Comparison of ENCODE assay signal across 8 cellular contexts in the genomic region with DNA sequence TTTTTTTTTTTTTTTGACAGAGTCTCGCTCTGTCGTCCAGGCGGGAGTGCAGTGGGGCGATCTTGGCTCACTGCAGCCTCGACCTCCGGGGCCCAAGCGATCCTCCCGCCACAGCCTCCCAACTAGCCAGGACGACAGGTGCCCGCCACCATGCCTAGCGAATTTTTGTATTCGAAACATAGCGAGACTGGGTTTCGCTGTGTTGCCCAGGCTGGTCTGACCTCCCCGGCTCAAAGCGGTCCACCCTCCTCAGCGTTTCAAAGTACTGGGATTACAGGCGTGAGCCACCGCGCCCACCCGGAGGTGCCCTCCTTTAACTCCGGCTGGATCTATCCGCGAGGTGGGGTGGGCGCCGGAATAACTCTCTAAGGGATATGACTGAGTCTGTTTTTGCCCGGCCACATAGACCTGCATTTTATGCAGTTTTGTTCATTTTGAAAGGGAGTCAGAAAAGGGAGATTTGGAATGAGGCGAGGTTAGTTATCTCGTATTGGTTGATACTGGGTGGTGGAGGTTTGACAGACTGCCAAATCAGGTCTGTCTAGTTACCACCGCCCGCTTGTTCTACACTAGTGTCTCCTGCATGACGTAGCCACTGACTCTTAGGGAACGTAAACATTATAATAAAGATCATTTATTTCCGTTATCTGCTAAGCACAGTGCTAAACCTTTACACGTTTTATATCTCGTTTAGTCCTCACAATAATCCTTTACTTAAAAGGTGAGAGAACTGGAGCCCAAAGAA. TPM values are rescaled to one million over a fixed set of nuclear protein-coding genes. Genes with fewer than 3 reads are reported as not detected.
DNase-seq lines count a peak whose midpoint lies in the region; ATAC-seq and TF ChIP-seq lines count a peak whose summit lies in the region.

No MANE protein-coding gene starts in this region.

- no peaks in the 10 kb centered on the region for H3K9me2 ChIP-seq in GM23248 (ENCODE audit: insufficient read depth)

- no peaks in the 10 kb centered on the region for H3F3A ChIP-seq in GM23248 (ENCODE audit: insufficient read depth)

- ATAC-seq in sciatic nerve (peak; percentile 1), GM18520 (IDR thresholded peaks at IDR 0.05; ENCODE audit: unreplicated experiment) (no peak), HG03520 (IDR thresholded peaks at IDR 0.05; ENCODE audit: unreplicated experiment) (no peak), GM18868 (IDR thresholded peaks at IDR 0.05; ENCODE audit: unreplicated experiment) (no peak)

- no peak overlapping the region for H3K27ac ChIP-seq in GM23248
- no peak overlapping the region for H3K27ac ChIP-seq in SJCRH30

- H3K9me3 ChIP-seq in GM23248 (ENCODE audit: low read depth) (no peaks in the 10 kb centered on the region), SJCRH30 (replicated peaks) (no peaks in the 10 kb centered on the region)

- peak overlapping the region; percentile 80 for H2AFZ ChIP-seq in GM23248

- WGBS in GM23248 (ENCODE audit: low coverage in 1 of 2, low lambda C conversion rate in 2 of 2, missing lambda C conversion rate in 2 of 2), 2 experiments: 80 to 82% methylated on average over 30 to 36 of the region's 36 CpGs

- peaks cover 7% of the 10 kb centered on the region; the same call in 1 of the 2 replicates for H3K36me3 ChIP-seq in GM23248 (ENCODE audit: low read depth)
- H3K36me3 ChIP-seq in SJCRH30: peaks cover 30% of the 10 kb centered on the region

- intact Hi-C loops in sciatic nerve (cut with DNase I): no loop called here

- peaks cover 10% of the 10 kb centered on the region; the same call in 1 of the 2 replicates for H4K20me1 ChIP-seq in GM23248 (ENCODE audit: insufficient read depth)

- no peak for DNase-seq in GM23248
- DNase-seq in SJCRH30: no peak
- DNase-seq in fibroblast of pulmonary artery (ENCODE audit: low read depth): no peak
- DNase-seq in sciatic nerve (ENCODE audit: low spot score): peak; percentile 64
- DNase-seq in stimulated activated CD4-positive, alpha-beta T cell treated with anti-CD3 and anti-CD28 coated beads, Interleukin-1b, Interleukin-23, amount 100 ng/mL, for 48 hours: no peak

- H3K27me3 ChIP-seq in GM23248 (replicated peaks; ENCODE audit: insufficient read depth): no peaks in the 10 kb centered on the region
- H3K27me3 ChIP-seq in SJCRH30: no peaks in the 10 kb centered on the region

- peak overlapping the region; percentile 98; the same call in 1 of the 2 replicates for H3K9ac ChIP-seq in GM23248

- H3K79me2 ChIP-seq in GM23248 (ENCODE audit: insufficient read depth): peaks cover 40% of the 10 kb centered on the region

- TF ChIP-seq CTCF in fibroblast of pulmonary artery (IDR thresholded peaks at IDR 0.05; ENCODE audit: low read length, missing control alignments): no peak

- peak overlapping the region; percentile 91 for H3K4me3 ChIP-seq in GM23248
- peak overlapping the region; percentile 75 for H3K4me3 ChIP-seq in SJCRH30
- peak overlapping the region; percentile 68 for H3K4me3 ChIP-seq in fibroblast of pulmonary artery (replicated peaks; ENCODE audit: low read depth, low read length)

- in situ Hi-C loops in GM23248 (cut with MboI): no loop called here

- no peak overlapping the region for H3K4me2 ChIP-seq in GM23248 (ENCODE audit: unreplicated experiment)

- H3K4me1 ChIP-seq in GM23248 (ENCODE audit: insufficient read depth) (peaks cover 11% of the 10 kb centered on the region; the same call in 1 of the 2 replicates), SJCRH30 (peaks cover 6% of the 10 kb centered on the region; the same call in 1 of the 2 replicates)

RNA-seq across cellular contexts. Expression of gene CCT4, which starts 0.9 kb away (rescaled TPM):
- 126 and 129 TPM in 2 replicates for total RNA-seq in GM23248 (2014; rRNA removed; shearing (Covaris generic))
- 122 and 124 TPM in 2 replicates for polyA plus RNA-seq in GM23248 (2016; fragmentation: Nextera tagmentation; extraction: Ambion mirVana)
- 406 and 424 TPM in 2 replicates for total RNA-seq in SJCRH30 (2014; rRNA removed; shearing (Covaris generic))
- total RNA-seq in sciatic nerve: 78.9 TPM

RNA-seq across cellular contexts. Expression of gene COMMD1, which starts 16.1 kb away (rescaled TPM):
- total RNA-seq in GM23248 (2014; rRNA removed; shearing (Covaris generic)): 37.4 and 40.5 TPM in 2 replicates
- polyA plus RNA-seq in GM23248 (2016; fragmentation: Nextera tagmentation; extraction: Ambion mirVana): 71.9 and 74.2 TPM in 2 replicates
- total RNA-seq in SJCRH30 (2014; rRNA removed; shearing (Covaris generic)): 48.9 and 51.4 TPM in 2 replicates
- total RNA-seq in sciatic nerve: 30.1 TPM

RNA-seq across cellular contexts. Expression of gene FAM161A, which starts 35.5 kb away (rescaled TPM):
- 0.25 and 0.76 TPM in 2 replicates for total RNA-seq in GM23248 (2014; rRNA removed; shearing (Covaris generic))
- 1.4 and 1.8 TPM in 2 replicates for polyA plus RNA-seq in GM23248 (2016; fragmentation: Nextera tagmentation; extraction: Ambion mirVana)
- total RNA-seq in SJCRH30 (2014; rRNA removed; shearing (Covaris generic)): 14.3 and 19.0 TPM in 2 replicates
- 5.9 TPM for total RNA-seq in sciatic nerve
